Comparison of ENCODE assay signal across 1 cellular context in genomic region chr16:67471758-67472384, GRCh38.
TF ChIP-seq lines count a peak whose summit lies in the region.

No MANE protein-coding gene starts in this region.

TF ChIP-seq in SK-N-SH, 30 proteins besides CTCF, POLR2A, EP300 and RAD21:
- no peak for TF ChIP-seq REST (IDR thresholded peaks at IDR 0.05; ENCODE audit: low read depth, low read length)
- TF ChIP-seq MEF2A (IDR thresholded peaks at IDR 0.05; ENCODE audit: borderline replicate concordance, low read depth): no peak
- TF ChIP-seq, protein P1, sequence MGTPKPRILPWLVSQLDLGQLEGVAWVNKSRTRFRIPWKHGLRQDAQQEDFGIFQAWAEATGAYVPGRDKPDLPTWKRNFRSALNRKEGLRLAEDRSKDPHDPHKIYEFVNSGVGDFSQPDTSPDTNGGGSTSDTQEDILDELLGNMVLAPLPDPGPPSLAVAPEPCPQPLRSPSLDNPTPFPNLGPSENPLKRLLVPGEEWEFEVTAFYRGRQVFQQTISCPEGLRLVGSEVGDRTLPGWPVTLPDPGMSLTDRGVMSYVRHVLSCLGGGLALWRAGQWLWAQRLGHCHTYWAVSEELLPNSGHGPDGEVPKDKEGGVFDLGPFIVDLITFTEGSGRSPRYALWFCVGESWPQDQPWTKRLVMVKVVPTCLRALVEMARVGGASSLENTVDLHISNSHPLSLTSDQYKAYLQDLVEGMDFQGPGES (IDR thresholded peaks at IDR 0.05; ENCODE audit: low read depth, low read length): no peak
